Comparison of ENCODE assay signal across 8 cellular contexts in genomic region chr15:73305331-73306211, GRCh38.
DNase-seq lines count a peak whose midpoint lies in the region; ATAC-seq and TF ChIP-seq lines count a peak whose summit lies in the region.

No MANE protein-coding gene starts in this region.

- WGBS in heart left ventricle, 4 donors, result 67 to 77% (median 75%) methylated on average over 9 to 12 of the region's 12 CpGs
- WGBS in smooth muscle cell (ENCODE audit: low lambda C conversion rate), result 62% methylated on average over 12 of the region's 12 CpGs
- 66 to 71% methylated on average over 12 of the region's 12 CpGs for WGBS in lower leg skin, 2 donors

- peak; percentile 61 for DNase-seq in AG10803 (ENCODE audit: low read depth)
- peak; percentile 66 for DNase-seq in GM13976 (ENCODE audit: low spot score)
- peak; percentile 61 for DNase-seq in NCI-H2107 (lab: John Stamatoyannopoulos, UW)
- DNase-seq in heart left ventricle, result peak in 4 of 5 donors; percentile 39 to 53 (median 48)
- no peak for DNase-seq in smooth muscle cell (lab: John Stamatoyannopoulos, UW; ENCODE audit: unreplicated experiment)
- DNase-seq in lower leg skin (ENCODE audit: low spot score in 2 of 2), result no peak

- no peak overlapping the region for H2AFZ ChIP-seq in smooth muscle cell (ENCODE audit: low read depth)

- H3K27ac ChIP-seq in VCaP, result no peak overlapping the region
- H3K27ac ChIP-seq in heart left ventricle, result no peak overlapping the region
- H3K27ac ChIP-seq in smooth muscle cell (ENCODE audit: low read depth), result no peak overlapping the region

- TF ChIP-seq CTCF in AG10803 (conservative IDR thresholded peaks at IDR 0.05; ENCODE audit: low read length), result peak; percentile 55
- peak; percentile 14 for TF ChIP-seq CTCF in GM13976 (IDR thresholded peaks at IDR 0.05; ENCODE audit: borderline replicate concordance, control extremely low read depth, extremely low read depth, insufficient read depth, missing control alignments)
- TF ChIP-seq CTCF in VCaP (conservative IDR thresholded peaks at IDR 0.05), result peak; percentile 94
- peak; percentile 24 to 64 (median 58) for TF ChIP-seq CTCF in heart left ventricle (IDR thresholded peaks at IDR 0.05)
- peak; percentile 64 for TF ChIP-seq CTCF in smooth muscle cell (IDR thresholded peaks at IDR 0.05; ENCODE audit: borderline replicate concordance, insufficient read depth, poor library complexity, severe bottlenecking)
- TF ChIP-seq CTCF in lower leg skin (IDR thresholded peaks at IDR 0.05), result no peak

- peaks cover 0 to 35% (median 23%) of the 10 kb centered on the region in 9 donors for H3K36me3 ChIP-seq in heart left ventricle
- no peaks in the 10 kb centered on the region for H3K36me3 ChIP-seq in smooth muscle cell (ENCODE audit: low read depth)

- H3F3A ChIP-seq in smooth muscle cell (ENCODE audit: low read depth), result no peaks in the 10 kb centered on the region

- no peaks in the 10 kb centered on the region for H3K27me3 ChIP-seq in heart left ventricle
- no peaks in the 10 kb centered on the region for H3K27me3 ChIP-seq in smooth muscle cell (ENCODE audit: low read depth)

- H3K4me2 ChIP-seq in smooth muscle cell, result no peak overlapping the region

- TF ChIP-seq POLR2A in heart left ventricle (IDR thresholded peaks at IDR 0.05), result no peak
- TF ChIP-seq POLR2A in lower leg skin (IDR thresholded peaks at IDR 0.05), result no peak

- intact Hi-C loops in heart left ventricle (cut with DNase I), result loop anchor here in 9 of 10 donors (1.0 to 10.0 kb wide), 14 partner anchors 82 to 399 kb away; partner anchors contain the start of gene NPTN (in 2 of the 9)
- intact Hi-C loops in lower leg skin (cut with DNase I; ENCODE audit: low total_unique reads), result no loop called here

- H3K4me3 ChIP-seq in AG10803 (ENCODE audit: low read length) (no peak overlapping the region), heart left ventricle (no peak overlapping the region), smooth muscle cell (no peak overlapping the region), lower leg skin (ENCODE audit: low read depth, poor library complexity, severe bottlenecking) (no peak overlapping the region)

- H3K9me3 ChIP-seq in heart left ventricle (no peaks in the 10 kb centered on the region), smooth muscle cell (replicated peaks; ENCODE audit: low read depth) (no peaks in the 10 kb centered on the region)

- no peaks in the 10 kb centered on the region for H4K20me1 ChIP-seq in smooth muscle cell (ENCODE audit: low read depth)

- H3K9ac ChIP-seq in smooth muscle cell (ENCODE audit: low read depth), result no peak overlapping the region

- ATAC-seq in heart left ventricle (peak; percentile 72 to 93 (median 86)), GM19023 (IDR thresholded peaks at IDR 0.05; ENCODE audit: unreplicated experiment) (no peak)

- peaks cover 0 to 20% (median 0%) of the 10 kb centered on the region in 12 donors for H3K4me1 ChIP-seq in heart left ventricle
- H3K4me1 ChIP-seq in smooth muscle cell (ENCODE audit: low read depth), result no peaks in the 10 kb centered on the region

- in situ Hi-C loops in GM13976 (cut with MboI; ENCODE audit: low sequenced_read_pairs, unreplicated experiment), result loop anchor here (25.0 kb wide), 1 partner anchor 382 kb away; the partner anchor contains the start of gene CD276

- H3K79me2 ChIP-seq in smooth muscle cell (ENCODE audit: low read depth), result no peaks in the 10 kb centered on the region

Comparison
In these comparisons a context has a peak if more than half of its experiments do, and no peak if none do; other contexts are left out.
1. DNase-seq: peak in AG10803 (single experiment), GM13976 (single experiment), NCI-H2107 (single experiment) and heart left ventricle (4 of 5); none in smooth muscle cell (single experiment) and lower leg skin (0 of 2).
2. CTCF ChIP-seq: peak in AG10803 (single experiment), GM13976 (single experiment), VCaP (single experiment), heart left ventricle (12 of 12) and smooth muscle cell (single experiment); none in lower leg skin (0 of 3).